In genomic region chrX:68705986-68706385, GRCh38 we compare ENCODE assay signal across 22 cellular contexts.
"Had no signal": no experiment of that assay in that cellular context is flagged by ENCODE, and none has a peak within 500 bp of the region (broad histone marks: within the 10 kb centered on the region; RNA-seq: fewer than 3 reads in every experiment).

No MANE protein-coding gene starts in this region.

- DNase-seq: glutamatergic neuron; heart left ventricle; hypothalamus; immature natural killer cell; kidney; mesendoderm; naive thymus-derived CD4-positive, alpha-beta T cell; pancreas; small intestine; stimulated activated CD4-positive, alpha-beta T cell treated with anti-CD3 and anti-CD28 coated beads, Interleukin-15, amount 100 ng/mL, for 24 hours; stimulated activated CD4-positive, alpha-beta T cell treated with anti-CD3 and anti-CD28 coated beads, Interleukin-4, amount 100 ng/mL, for 24 hours; stimulated activated naive CD4-positive, alpha-beta T cell; tibial artery; trophoblast cell; upper lobe of right lung had no signal

- H3K4me3 ChIP-seq: heart left ventricle, lung, pancreas, prostate gland, right lobe of liver, suprapubic skin, thoracic aorta, tibial artery, upper lobe of right lung had no signal

- ATAC-seq: heart left ventricle; naive thymus-derived CD4-positive, alpha-beta T cell; natural killer cell treated with Interleukin-12 subunit alpha and Interleukin-12 subunit beta and Interleukin-15 and Interleukin-18, amount 100 ng/mL, for 72 hours; pancreas; right lobe of liver; stimulated activated effector memory CD8-positive, alpha-beta T cell treated with anti-CD3 and anti-CD28 coated beads, Interleukin-12 subunit alpha, Interleukin-12 subunit beta, amount 100 ng/mL, for 72 hours; upper lobe of right lung had no signal

- H3K27ac ChIP-seq: pancreas, prostate gland, right lobe of liver, suprapubic skin, thoracic aorta, tibial artery, upper lobe of right lung had no signal

- H3K4me1 ChIP-seq: pancreas, prostate gland, right lobe of liver, suprapubic skin, tibial artery, upper lobe of right lung had no signal

- H3K27me3 ChIP-seq: pancreas, right lobe of liver, suprapubic skin, tibial artery, upper lobe of right lung had no signal

- H3K36me3 ChIP-seq: heart left ventricle, pancreas, prostate gland, right lobe of liver, suprapubic skin, thoracic aorta, tibial artery, upper lobe of right lung had no signal

- H3K9me3 ChIP-seq: heart left ventricle, pancreas, prostate gland, right lobe of liver, suprapubic skin, thoracic aorta, tibial artery, upper lobe of right lung had no signal
